8 cellular contexts compared by ENCODE assay signal in the genomic region with DNA sequence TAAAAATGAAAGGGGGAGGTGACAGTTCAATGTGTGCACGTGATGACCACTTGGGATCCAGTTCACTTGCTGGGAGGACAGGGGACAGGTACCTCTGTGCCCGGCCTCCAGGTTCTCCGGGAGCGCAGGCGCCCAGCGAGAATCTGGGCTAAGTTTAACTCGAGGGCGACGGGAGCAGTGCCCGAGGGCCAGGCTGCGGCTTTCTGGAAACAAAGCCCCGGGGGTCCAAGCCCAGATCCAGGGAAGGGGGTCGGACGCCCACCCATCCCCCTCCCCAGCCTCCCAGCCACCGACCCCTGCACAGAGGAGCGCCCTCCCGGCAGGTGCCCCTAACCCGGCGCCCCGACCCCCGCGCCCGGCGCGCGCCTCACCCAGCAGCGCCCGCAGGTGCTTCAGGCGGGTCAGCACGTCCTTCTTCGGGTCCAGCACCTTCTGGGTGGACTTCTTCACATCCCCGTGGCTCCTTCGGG. TPM values are rescaled to one million over a fixed set of nuclear protein-coding genes. Genes with fewer than 3 reads are reported as not detected.
DNase-seq lines count a peak whose midpoint lies in the region; ATAC-seq and TF ChIP-seq lines count a peak whose summit lies in the region.

No MANE protein-coding gene starts in this region.

- H3K9me3 Mint-ChIP-seq in activated B cell treated with CpG ODN at 0.5 μM for 24 hours, result no peaks in the 10 kb centered on the region

- ATAC-seq in GM18511 (IDR thresholded peaks at IDR 0.05; ENCODE audit: unreplicated experiment) (peak; percentile 7), HG03378 (IDR thresholded peaks at IDR 0.05; ENCODE audit: unreplicated experiment) (peak; percentile 0), activated B cell treated with CpG ODN at 0.5 μM for 24 hours (ENCODE audit: low read depth) (no peak), HG02623 (IDR thresholded peaks at IDR 0.05; ENCODE audit: unreplicated experiment) (no peak)

- H3K27ac ChIP-seq in A673 (ENCODE audit: low read depth, low read length, poor library complexity, severe bottlenecking) (peak overlapping the region; percentile 94), osteoblast (ENCODE audit: low read depth, low read length) (no peak overlapping the region)

- peak overlapping the region; percentile 90 for H3K4me3 Mint-ChIP-seq in activated B cell treated with CpG ODN at 0.5 μM for 24 hours

- no peaks in the 10 kb centered on the region for H4K20me1 ChIP-seq in osteoblast (ENCODE audit: insufficient read depth, low read length)

- H3K9me3 ChIP-seq in A673 (ENCODE audit: low read depth, low read length, poor library complexity, severe bottlenecking) (no peaks in the 10 kb centered on the region), osteoblast (ENCODE audit: low read depth, low read length) (no peaks in the 10 kb centered on the region)

- TF ChIP-seq CTCF in A673 (conservative IDR thresholded peaks at IDR 0.05; ENCODE audit: low read depth, low read length) (no peak), activated B cell treated with CpG ODN at 0.5 μM for 24 hours (IDR thresholded peaks at IDR 0.05) (no peak), fibroblast of the aortic adventitia (IDR thresholded peaks at IDR 0.05; ENCODE audit: insufficient read depth, low read length) (no peak), osteoblast (IDR thresholded peaks at IDR 0.05; ENCODE audit: extremely low read depth, low read depth, low read length) (no peak)

- intact Hi-C loops in A673 (cut with micrococcal nuclease; ENCODE audit: unreplicated experiment), result no loop called here
- intact Hi-C loops in activated B cell treated with CpG ODN at 0.5 μM for 24 hours (cut with micrococcal nuclease), result loop anchor here (1.0 to 10.0 kb wide), 5 partner anchors 44 to 887 kb away; a partner anchor contains a TSS

- no peaks in the 10 kb centered on the region for H3K27me3 Mint-ChIP-seq in activated B cell treated with CpG ODN at 0.5 μM for 24 hours

- H3K4me1 ChIP-seq in A673 (ENCODE audit: insufficient read depth, low read length, poor library complexity, severe bottlenecking), result peaks cover 18% of the 10 kb centered on the region
- H3K4me1 ChIP-seq in osteoblast (ENCODE audit: insufficient read depth, low read length), result peaks cover 11% of the 10 kb centered on the region

- H2AFZ ChIP-seq in osteoblast (ENCODE audit: low read length), result peak overlapping the region; percentile 78

- POLR2A ChIA-PET in A673 (lab: Charles Lee; ENCODE audit: low non-redundant PET) (interaction anchor here (0.7 kb wide), 1 partner anchor 28 kb away, joined by 3 read pairs; no protein-coding TSS in a partner anchor), activated B cell treated with CpG ODN at 0.5 μM for 24 hours (lab: Charles Lee) (interaction anchor here (0.5 to 1.6 kb wide), 6 partner anchors 10 to 659 kb away, joined by 3 to 7 read pairs (median 4); a partner anchor contains a TSS)

- H3K79me2 ChIP-seq in osteoblast (ENCODE audit: insufficient read depth, low read length), result peaks cover 3% of the 10 kb centered on the region

- H3K4me1 Mint-ChIP-seq in activated B cell treated with CpG ODN at 0.5 μM for 24 hours, result peaks cover 26% of the 10 kb centered on the region

- H3K36me3 Mint-ChIP-seq in activated B cell treated with CpG ODN at 0.5 μM for 24 hours (ENCODE audit: low read depth), result peaks cover 4% of the 10 kb centered on the region

- H3K4me3 ChIP-seq in A673 (ENCODE audit: low read depth, low read length, poor library complexity, severe bottlenecking) (peak overlapping the region; percentile 82), fibroblast of the aortic adventitia (ENCODE audit: low read depth, low read length) (peak overlapping the region; percentile 84), osteoblast (ENCODE audit: insufficient read depth, low read length) (peak overlapping the region; percentile 85)

- BruUV-seq in A673 (replicated peaks; lab: Mats Ljungman, UMichigan), result no TSS peak

- no peaks in the 10 kb centered on the region for H3K36me3 ChIP-seq in A673 (ENCODE audit: insufficient read depth, low read length, poor library complexity, severe bottlenecking)
- H3K36me3 ChIP-seq in osteoblast (ENCODE audit: insufficient read depth, low read length), result no peaks in the 10 kb centered on the region

- CTCF ChIA-PET in A673 (lab: Charles Lee), result interaction anchor here (0.6 kb wide), 1 partner anchor 43 kb away, joined by 3 read pairs; no protein-coding TSS in a partner anchor
- CTCF ChIA-PET in activated B cell treated with CpG ODN at 0.5 μM for 24 hours (lab: Charles Lee), result no interaction called here

- H3K27ac Mint-ChIP-seq in activated B cell treated with CpG ODN at 0.5 μM for 24 hours, result peak overlapping the region; percentile 79

- H3K27me3 ChIP-seq in A673 (replicated peaks; ENCODE audit: insufficient read depth, low read depth, low read length, poor library complexity) (no peaks in the 10 kb centered on the region), osteoblast (ENCODE audit: insufficient read depth, low read length) (no peaks in the 10 kb centered on the region)

- DNase-seq in A673 (ENCODE audit: low spot score), result no peak
- DNase-seq in activated B cell treated with CpG ODN at 0.5 μM for 24 hours, result no peak
- no peak for DNase-seq in fibroblast of the aortic adventitia (ENCODE audit: low read depth)
- DNase-seq in osteoblast (ENCODE audit: insufficient read length, low spot score, missing footprints), result peak; percentile 61
- no peak for DNase-seq in NCI-H2227 (lab: John Stamatoyannopoulos, UW; ENCODE audit: unreplicated experiment)

- H3K4me2 ChIP-seq in osteoblast (ENCODE audit: insufficient read depth, low read length), result peak overlapping the region; percentile 85

RNA-seq across cellular contexts. Expression of a gene that starts 0.4 kb away (rescaled TPM):
- total RNA-seq in A673 (2021), result 30.0 and 32.4 TPM in 2 replicates
- total RNA-seq in activated B cell treated with CpG ODN at 0.5 μM for 24 hours, result 16.5 and 19.2 TPM in 2 replicates
- 6.2 and 10.8 TPM in 2 replicates for total RNA-seq in fibroblast of the aortic adventitia (ENCODE audit: low replicate concordance)
- 6.2 and 7.7 TPM in 2 replicates for total RNA-seq in osteoblast

Comparison
In these comparisons a context has a peak if more than half of its experiments do, and no peak if none do; other contexts are left out.
1. ATAC-seq: peak in GM18511 (single experiment) and HG03378 (single experiment); none in activated B cell treated with CpG ODN at 0.5 μM for 24 hours (single experiment) and HG02623 (single experiment).
2. Peak in every context shown above with its lines, with median percentiles within 50 percentile points of each other: H3K4me3 ChIP-seq.